In genomic region chr7:104207731-104208420, GRCh38 we compare ENCODE assay signal across 1 cellular context.
TF ChIP-seq lines count a peak whose summit lies in the region.

ORC5 (minus strand) TSS chr7:104208013; CDS start chr7:104207904, 109 bp downstream.

TF ChIP-seq in SK-N-SH, 30 proteins besides CTCF, POLR2A, EP300 and RAD21 (continued from another document):
- TF ChIP-seq TAF1 (IDR thresholded peaks at IDR 0.05; ENCODE audit: borderline replicate concordance, low read depth, low read length) (peak; percentile 97), ELF1 (IDR thresholded peaks at IDR 0.05) (peak; percentile 86), NFIC (IDR thresholded peaks at IDR 0.05; ENCODE audit: borderline replicate concordance) (no peak), NRF1 (IDR thresholded peaks at IDR 0.05; ENCODE audit: low read depth, low read length) (peak; percentile 50), USF2 (IDR thresholded peaks at IDR 0.05; ENCODE audit: borderline replicate concordance, low read depth, low read length) (no peak), POLR2AphosphoS5 (IDR thresholded peaks at IDR 0.05; ENCODE audit: low read depth, low read length) (peak; percentile 99), CHD2 (IDR thresholded peaks at IDR 0.05; ENCODE audit: low read length, partially characterized antibody) (peak; percentile 73), TCF12 (IDR thresholded peaks at IDR 0.05) (no peak; the same call in 1 of the 2 replicates), FOXM1 (IDR thresholded peaks at IDR 0.05; ENCODE audit: low read depth) (no peak), MEF2A (IDR thresholded peaks at IDR 0.05; ENCODE audit: borderline replicate concordance, low read depth) (no peak), YY1 (IDR thresholded peaks at IDR 0.05; ENCODE audit: low read depth) (no peak), JUND (IDR thresholded peaks at IDR 0.05) (no peak), FOSL2 (IDR thresholded peaks at IDR 0.05; ENCODE audit: borderline replicate concordance, low read depth) (no peak), USF1 (IDR thresholded peaks at IDR 0.05; ENCODE audit: borderline replicate concordance, low read depth) (no peak), TEAD4 (IDR thresholded peaks at IDR 0.05; ENCODE audit: borderline replicate concordance, insufficient read depth) (no peak), MAX (IDR thresholded peaks at IDR 0.05; ENCODE audit: low read depth) (peak; percentile 82), SMC3 (IDR thresholded peaks at IDR 0.05; ENCODE audit: low read depth, low read length) (no peak), GABPA (IDR thresholded peaks at IDR 0.05; ENCODE audit: low read depth) (peak; percentile 70), IRF3 (IDR thresholded peaks at IDR 0.05; ENCODE audit: low read depth, low read length) (no peak)
